18 cellular contexts compared by ENCODE assay signal in the genomic region with DNA sequence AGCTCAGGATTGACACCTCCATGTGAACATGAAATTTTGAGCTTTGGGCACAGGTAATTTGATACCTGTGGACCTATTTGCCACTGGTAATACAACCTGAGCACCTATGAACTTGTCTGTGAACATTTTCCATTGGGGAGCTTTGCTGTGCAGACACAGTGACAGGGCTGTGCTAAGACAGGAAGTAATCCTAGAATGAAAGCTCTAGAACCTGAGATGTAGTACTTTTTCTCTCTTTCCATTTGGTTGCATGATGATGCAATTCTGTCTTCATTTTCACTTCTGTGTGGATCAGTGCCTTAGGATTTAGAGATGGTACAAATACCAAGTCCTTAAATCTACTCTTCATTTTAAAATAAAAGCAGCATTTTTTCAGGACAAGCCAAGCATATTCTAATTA.
DNase-seq lines count a peak whose midpoint lies in the region; ATAC-seq and TF ChIP-seq lines count a peak whose summit lies in the region.
"Had no signal": no experiment of that assay in that cellular context is flagged by ENCODE, and none has a peak within 500 bp of the region (broad histone marks: within the 10 kb centered on the region; RNA-seq: fewer than 3 reads in every experiment).

No MANE protein-coding gene starts in this region.

- peak; percentile 53 for DNase-seq in GM12865 (ENCODE audit: low read depth)
- no peak for DNase-seq in activated T-helper 2 cell treated with anti-CD3 and anti-CD28 coated beads, Interferon-gamma antibody, Interleukin-2, Interleukin-4, amounts not matched to agents 10 μg/mL and 5 μg/mL and 100 μg/mL, durations not matched to agents 14 hours and 24 hours and 36 hours (ENCODE audit: low spot score)
- DNase-seq: activated CD4-positive, alpha-beta T cell treated with anti-CD3 and anti-CD28 coated beads for 4 hours; activated effector memory CD4-positive, alpha-beta T cell treated with anti-CD3 and anti-CD28 coated beads, Interleukin-2, amount 50 U/mL, for 16 hours; DMS79; effector memory CD8-positive, alpha-beta T cell; NCI-H1048; NCI-H345; nephron progenitor cell; stimulated activated CD4-positive, alpha-beta T cell treated with anti-CD3 and anti-CD28 coated beads, Interleukin-4, amount 100 ng/mL, for 4 hours had no signal

- peaks cover 20% of the 10 kb centered on the region for H3K9me3 Mint-ChIP-seq in activated T-helper 2 cell treated with anti-CD3 and anti-CD28 coated beads, Interferon-gamma antibody, Interleukin-2, Interleukin-4, amounts not matched to agents 10 μg/mL and 5 μg/mL and 100 μg/mL, durations not matched to agents 14 hours and 24 hours and 36 hours
- H3K9me3 Mint-ChIP-seq: effector memory CD8-positive, alpha-beta T cell had no signal

- H3K4me1 Mint-ChIP-seq in activated T-helper 2 cell treated with anti-CD3 and anti-CD28 coated beads, Interferon-gamma antibody, Interleukin-2, Interleukin-4, amounts not matched to agents 10 μg/mL and 5 μg/mL and 100 μg/mL, durations not matched to agents 14 hours and 24 hours and 36 hours (ENCODE audit: low read depth), result peaks cover 65% of the 10 kb centered on the region
- H3K4me1 Mint-ChIP-seq: nephron progenitor cell had no signal

- no peak overlapping the region for H3K4me3 Mint-ChIP-seq in activated T-helper 2 cell treated with anti-CD3 and anti-CD28 coated beads, Interferon-gamma antibody, Interleukin-2, Interleukin-4, amounts not matched to agents 10 μg/mL and 5 μg/mL and 100 μg/mL, durations not matched to agents 14 hours and 24 hours and 36 hours (ENCODE audit: low read depth)
- H3K4me3 Mint-ChIP-seq: effector memory CD8-positive, alpha-beta T cell; nephron progenitor cell; stimulated activated memory B cell treated with anti-CD40 and anti-IgM and Interleukin-4, amounts not matched to agents 10 μg/mL and 1 μg/mL and 100 μg/mL, for 72 hours had no signal

- intact Hi-C loops in activated T-helper 2 cell treated with anti-CD3 and anti-CD28 coated beads, Interferon-gamma antibody, Interleukin-2, Interleukin-4, amounts not matched to agents 10 μg/mL and 5 μg/mL and 100 μg/mL, durations not matched to agents 14 hours and 24 hours and 36 hours (cut with micrococcal nuclease), result loop anchor here (10.0 kb wide), 1 partner anchor 508 kb away; no protein-coding TSS in a partner anchor

- H3K27me3 Mint-ChIP-seq in activated T-helper 2 cell treated with anti-CD3 and anti-CD28 coated beads, Interferon-gamma antibody, Interleukin-2, Interleukin-4, amounts not matched to agents 10 μg/mL and 5 μg/mL and 100 μg/mL, durations not matched to agents 14 hours and 24 hours and 36 hours (ENCODE audit: low read depth), result no peaks in the 10 kb centered on the region
- H3K27me3 Mint-ChIP-seq: effector memory CD8-positive, alpha-beta T cell; stimulated activated memory B cell treated with anti-CD40 and anti-IgM and Interleukin-4, amounts not matched to agents 10 μg/mL and 1 μg/mL and 100 μg/mL, for 72 hours had no signal

- H3K36me3 Mint-ChIP-seq in activated T-helper 2 cell treated with anti-CD3 and anti-CD28 coated beads, Interferon-gamma antibody, Interleukin-2, Interleukin-4, amounts not matched to agents 10 μg/mL and 5 μg/mL and 100 μg/mL, durations not matched to agents 14 hours and 24 hours and 36 hours (ENCODE audit: low read depth), result peaks cover 31% of the 10 kb centered on the region

- peak; percentile 28 for ATAC-seq in GM18858 (IDR thresholded peaks at IDR 0.05; ENCODE audit: unreplicated experiment)
- ATAC-seq in HG03175 (IDR thresholded peaks at IDR 0.05; ENCODE audit: unreplicated experiment), result peak; percentile 34
- no peak for ATAC-seq in activated CD4-positive, CD25-positive, alpha-beta regulatory T cell treated with anti-CD3 and anti-CD28 coated beads, Interleukin-2, amount 50 U/mL, for 24 hours
- ATAC-seq in HG03280 (IDR thresholded peaks at IDR 0.05; ENCODE audit: unreplicated experiment), result no peak
- no peak for ATAC-seq in HG02678 (IDR thresholded peaks at IDR 0.05; ENCODE audit: unreplicated experiment)
- ATAC-seq in HG03442 (IDR thresholded peaks at IDR 0.05; ENCODE audit: unreplicated experiment), result no peak
- ATAC-seq: effector memory CD8-positive, alpha-beta T cell; HCT116; stimulated activated memory B cell treated with anti-CD40 and anti-IgM and Interleukin-4, amounts not matched to agents 10 μg/mL and 1 μg/mL and 100 μg/mL, for 72 hours had no signal

- TF ChIP-seq CTCF in GM12865 (IDR thresholded peaks at IDR 0.05; ENCODE audit: insufficient read depth, low read depth, low read length, missing control alignments), result no peak

- H3K27ac Mint-ChIP-seq in activated T-helper 2 cell treated with anti-CD3 and anti-CD28 coated beads, Interferon-gamma antibody, Interleukin-2, Interleukin-4, amounts not matched to agents 10 μg/mL and 5 μg/mL and 100 μg/mL, durations not matched to agents 14 hours and 24 hours and 36 hours, result peak overlapping the region; percentile 21
- H3K27ac Mint-ChIP-seq: effector memory CD8-positive, alpha-beta T cell; nephron progenitor cell; stimulated activated memory B cell treated with anti-CD40 and anti-IgM and Interleukin-4, amounts not matched to agents 10 μg/mL and 1 μg/mL and 100 μg/mL, for 72 hours had no signal

- H3K4me3 ChIP-seq in GM12865 (ENCODE audit: low read depth, low read length), result no peak overlapping the region

Comparison
In these comparisons a context has a peak if more than half of its experiments do, and no peak if none do; other contexts are left out.
1. ATAC-seq: peak in GM18858 (single experiment) and HG03175 (single experiment); none in activated CD4-positive, CD25-positive, alpha-beta regulatory T cell treated with anti-CD3 and anti-CD28 coated beads, Interleukin-2, amount 50 U/mL, for 24 hours (0 of 2), HG03280 (single experiment), HG02678 (single experiment) and HG03442 (single experiment).